8 cellular contexts compared by ENCODE assay signal in genomic region chr15:76339302-76340197, GRCh38. TPM values are rescaled to one million over a fixed set of nuclear protein-coding genes. Genes with fewer than 3 reads are reported as not detected.
DNase-seq lines count a peak whose midpoint lies in the region; ATAC-seq and TF ChIP-seq lines count a peak whose summit lies in the region.

No MANE protein-coding gene starts in this region.

- peak overlapping the region; percentile 76 to 86 (median 83) for H3K4me3 Mint-ChIP-seq in brain

- peak; percentile 51 for DNase-seq in AG20443 (ENCODE audit: low spot score)
- peak; percentile 56 to 58 for DNase-seq in HL-60 (ENCODE audit: low read depth in 1 of 2, low spot score in 1 of 2)
- no peak for DNase-seq in hippocampal formation (lab: John Stamatoyannopoulos, UW)

- no peaks in the 10 kb centered on the region for H3K9me3 ChIP-seq in muscle layer of duodenum (ENCODE audit: control insufficient read depth in 1 of 2, low read length in 2 of 2)

- TF ChIP-seq CTCF in HL-60 (IDR thresholded peaks at IDR 0.05; ENCODE audit: insufficient read depth, low read length) (no peak), brain (conservative IDR thresholded peaks at IDR 0.05) (no peak)

- H3K27ac Mint-ChIP-seq in brain: peak overlapping the region in 1 of 5 experiments; percentile 48

- H3K27me3 Mint-ChIP-seq in brain: peaks cover 96% of the 10 kb centered on the region

- H3K36me3 Mint-ChIP-seq in brain: no peaks in the 10 kb centered on the region

- H3K27me3 ChIP-seq in HL-60 (ENCODE audit: insufficient read depth, poor library complexity, severe bottlenecking) (no peaks in the 10 kb centered on the region), muscle layer of duodenum (ENCODE audit: low read depth, low read length) (peaks cover 63% of the 10 kb centered on the region)

- H3K9me3 Mint-ChIP-seq in brain: peaks cover 0 to 5% (median 4%) of the 10 kb centered on the region in 5 experiments

- peak overlapping the region; percentile 90 for H3K27ac ChIP-seq in HL-60 (replicated peaks)
- peak overlapping the region; percentile 26 for H3K27ac ChIP-seq in muscle layer of duodenum (ENCODE audit: low read length)

- no peak for ATAC-seq in GM21447 (IDR thresholded peaks at IDR 0.05; ENCODE audit: unreplicated experiment)
- ATAC-seq in GM18498 (IDR thresholded peaks at IDR 0.05; ENCODE audit: unreplicated experiment): no peak
- no peak for ATAC-seq in GM18511 (IDR thresholded peaks at IDR 0.05; ENCODE audit: unreplicated experiment)

- H3K4me3 ChIP-seq in HL-60 (replicated peaks; ENCODE audit: insufficient read depth, low read length) (peak overlapping the region; percentile 66), muscle layer of duodenum (ENCODE audit: low read depth in 1 of 2, low read length in 2 of 2) (peak overlapping the region; percentile 49 to 69)

- peaks cover 0 to 49% of the 10 kb centered on the region in 2 donors for H3K4me1 ChIP-seq in muscle layer of duodenum (ENCODE audit: control insufficient read depth in 1 of 2, insufficient read depth in 2 of 2, low read length in 2 of 2)

- H3K36me3 ChIP-seq in muscle layer of duodenum (ENCODE audit: control insufficient read depth in 1 of 2, insufficient read depth in 2 of 2, low read length in 2 of 2): no peaks in the 10 kb centered on the region

- H3K4me1 Mint-ChIP-seq in brain: peaks cover 63% of the 10 kb centered on the region

RNA-seq across cellular contexts. Expression of gene ISL2, which starts 3.0 kb away (rescaled TPM):
- 4.7 TPM for polyA plus RNA-seq in brain (ENCODE audit: insufficient read depth, low read depth, low replicate concordance)

RNA-seq across cellular contexts. Expression of gene ETFA, which starts 28.3 kb away (rescaled TPM):
- 87.7 TPM for polyA plus RNA-seq in brain (ENCODE audit: insufficient read depth, low read depth, low replicate concordance)

Comparison
In these comparisons a context has a peak if more than half of its experiments do, and no peak if none do; other contexts are left out.
1. DNase-seq: peak in AG20443 (single experiment) and HL-60 (2 of 2); none in hippocampal formation (0 of 2).